Comparison of ENCODE assay signal across 8 cellular contexts in genomic region chr4:94758700-94759399, GRCh38. TPM values are rescaled to one million over a fixed set of nuclear protein-coding genes. Genes with fewer than 3 reads are reported as not detected.
DNase-seq lines count a peak whose midpoint lies in the region; ATAC-seq and TF ChIP-seq lines count a peak whose summit lies in the region.

No MANE protein-coding gene starts in this region.

- peaks cover 12% of the 10 kb centered on the region for H3K4me1 Mint-ChIP-seq in activated naive CD4-positive, alpha-beta T cell treated with anti-CD3 and anti-CD28 coated beads for 36 hours (ENCODE audit: low read depth)
- peaks cover 5% of the 10 kb centered on the region for H3K4me1 Mint-ChIP-seq in memory B cell

- H3K36me3 ChIP-seq in uterus = no peaks in the 10 kb centered on the region

- H3K36me3 Mint-ChIP-seq in activated naive CD4-positive, alpha-beta T cell treated with anti-CD3 and anti-CD28 coated beads for 36 hours (ENCODE audit: low read depth) = no peaks in the 10 kb centered on the region
- no peaks in the 10 kb centered on the region for H3K36me3 Mint-ChIP-seq in memory B cell

- no peak for TF ChIP-seq CTCF in uterus (IDR thresholded peaks at IDR 0.05)

- CTCF ChIA-PET in activated naive CD4-positive, alpha-beta T cell treated with anti-CD3 and anti-CD28 coated beads for 36 hours (lab: Charles Lee) = no interaction called here

- intact Hi-C loops in activated naive CD4-positive, alpha-beta T cell treated with anti-CD3 and anti-CD28 coated beads for 36 hours (cut with micrococcal nuclease) = no loop called here
- intact Hi-C loops in uterus (cut with DNase I; ENCODE audit: low total_unique reads) = no loop called here

- H3K4me3 Mint-ChIP-seq in activated naive CD4-positive, alpha-beta T cell treated with anti-CD3 and anti-CD28 coated beads for 36 hours = peak overlapping the region; percentile 57
- peak overlapping the region; percentile 59 for H3K4me3 Mint-ChIP-seq in memory B cell

- no peak overlapping the region for H3K27ac Mint-ChIP-seq in activated naive CD4-positive, alpha-beta T cell treated with anti-CD3 and anti-CD28 coated beads for 36 hours
- no peak overlapping the region for H3K27ac Mint-ChIP-seq in memory B cell

- peaks cover 75% of the 10 kb centered on the region for H3K27me3 Mint-ChIP-seq in activated naive CD4-positive, alpha-beta T cell treated with anti-CD3 and anti-CD28 coated beads for 36 hours (ENCODE audit: low read depth)
- peaks cover 23% of the 10 kb centered on the region for H3K27me3 Mint-ChIP-seq in memory B cell

- no peak for TF ChIP-seq POLR2A in uterus (IDR thresholded peaks at IDR 0.05)

- no peak for DNase-seq in activated naive CD4-positive, alpha-beta T cell treated with anti-CD3 and anti-CD28 coated beads for 36 hours
- DNase-seq in activated naive CD4-positive, alpha-beta T cell (lab: John Stamatoyannopoulos, UW) = no peak
- DNase-seq in memory B cell (ENCODE audit: low spot score in 2 of 2) = no peak
- no peak for DNase-seq in uterus
- no peak for DNase-seq in effector CD4-positive, alpha-beta T cell

- no peaks in the 10 kb centered on the region for H3K9me3 Mint-ChIP-seq in activated naive CD4-positive, alpha-beta T cell treated with anti-CD3 and anti-CD28 coated beads for 36 hours
- H3K9me3 Mint-ChIP-seq in memory B cell = no peaks in the 10 kb centered on the region

- peaks cover 0 to 17% of the 10 kb centered on the region in 2 donors for H3K27me3 ChIP-seq in uterus

- ATAC-seq in memory B cell (ENCODE audit: low read depth) (no peak), GM21526 (IDR thresholded peaks at IDR 0.05; ENCODE audit: low FRiP score, unreplicated experiment) (no peak), HG02571 (IDR thresholded peaks at IDR 0.05; ENCODE audit: unreplicated experiment) (no peak)

- H3K9me3 ChIP-seq in uterus = no peaks in the 10 kb centered on the region

- H3K27ac ChIP-seq in cingulate gyrus (ENCODE audit: low read depth, low read length) (peak overlapping the region; percentile 29), uterus (peak overlapping the region in 1 of 2 donors; percentile 49)

- H3K4me1 ChIP-seq in uterus = no peaks in the 10 kb centered on the region

- peak overlapping the region; percentile 17 to 55 for H3K4me3 ChIP-seq in uterus

RNA-seq across cellular contexts. Expression of gene BMPR1B, which starts 1.1 kb away (rescaled TPM):
- total RNA-seq in activated naive CD4-positive, alpha-beta T cell treated with anti-CD3 and anti-CD28 coated beads for 36 hours = under 1 TPM in 1 of 2 experiments, not detected in 1; 0.10 TPM
- 10 to 100 TPM in 1 of 4 donors, 1 to 10 TPM in 2, under 1 TPM in 1; under 0.01 to 13.6 (median 3.3) TPM for total RNA-seq in uterus
